ENCODE assay signal across 17 cellular contexts in genomic region chr3:17979911-17980310, GRCh38.
DNase-seq lines count a peak whose midpoint lies in the region; TF ChIP-seq lines count a peak whose summit lies in the region.
"Had no signal": no experiment of that assay in that cellular context is flagged by ENCODE, and none has a peak within 500 bp of the region (broad histone marks: within the 10 kb centered on the region; RNA-seq: fewer than 3 reads in every experiment).

No MANE protein-coding gene starts in this region.

- DNase-seq in KBM-7 (peak; percentile 55), NB4 (ENCODE audit: low read depth) (peak; percentile 76), UCSD-AML1 (lab: John Stamatoyannopoulos, UW; ENCODE audit: unreplicated experiment) (peak; percentile 10), erythroblast (lab: John Stamatoyannopoulos, UW) (no peak), KG1 (lab: John Stamatoyannopoulos, UW) (no peak), CD1c-positive myeloid dendritic cell (ENCODE audit: extremely low spot score) (no peak)
- no peak for DNase-seq in activated effector memory CD4-positive, alpha-beta T cell treated with Interleukin-2 at 50 U/mL for 16 hours
- DNase-seq: Calu3; CD4-positive, alpha-beta memory T cell; NCI-H1048; NCI-H1436 treated with DMSO at 0.1 percent for 48 hours; NCI-H2029 treated with DMSO at 0.1 percent for 48 hours; NCI-H2171; NCI-H526; T-helper 1 cell had no signal

- TF ChIP-seq POLR2A in NB4 (IDR thresholded peaks at IDR 0.05; ENCODE audit: extremely low read depth, insufficient read length) (peak; percentile 32), erythroblast (IDR thresholded peaks at IDR 0.05; ENCODE audit: low read length) (no peak)

- H3K27ac ChIP-seq in BLaER1, result peak overlapping the region; percentile 96
- H3K27ac ChIP-seq: SK-N-MC had no signal

- peak overlapping the region; percentile 60 for H3K4me3 ChIP-seq in BLaER1
- H3K4me3 ChIP-seq in NB4 (ENCODE audit: low read depth, low read length), result peak overlapping the region; percentile 46
- H3K4me3 ChIP-seq: SK-N-MC had no signal

- no peaks in the 10 kb centered on the region for H3K27me3 ChIP-seq in BLaER1

- H3K4me1 ChIP-seq in BLaER1, result peaks cover 93% of the 10 kb centered on the region

- TF ChIP-seq CTCF in NB4 (IDR thresholded peaks at IDR 0.05; ENCODE audit: low read depth, low read length), result no peak

- peak overlapping the region; percentile 82 for H3K4me2 ChIP-seq in BLaER1

- in situ Hi-C loops in KBM-7 (cut with MboI; ENCODE audit: low pct_unique_long_range_greater_than_20kb, low sequenced_read_pairs), result loop anchor here (10.0 to 25.0 kb wide), 2 partner anchors 145 to 232 kb away; no protein-coding TSS in a partner anchor

- no peaks in the 10 kb centered on the region for H4K20me1 ChIP-seq in BLaER1

- peak overlapping the region; percentile 88 for H3K9ac ChIP-seq in BLaER1

- peaks cover 3% of the 10 kb centered on the region; the same call in 1 of the 2 replicates for H3K9me3 ChIP-seq in BLaER1

- H3K36me3 ChIP-seq in BLaER1, result 0 out of 2 replicates have a peak, but pooled peaks cover 3% of the 10 kb centered on the region

Comparison
In these comparisons a context has a peak if more than half of its experiments do, and no peak if none do; other contexts are left out.
1. DNase-seq: peak in KBM-7 (single experiment), NB4 (single experiment) and UCSD-AML1 (single experiment); none in activated effector memory CD4-positive, alpha-beta T cell treated with Interleukin-2 at 50 U/mL for 16 hours (single experiment), erythroblast (0 of 2), KG1 (single experiment) and CD1c-positive myeloid dendritic cell (single experiment).